ENCODE assay signal across 8 cellular contexts in genomic region chr3:141050913-141051632, GRCh38. TPM values are rescaled to one million over a fixed set of nuclear protein-coding genes. Genes with fewer than 3 reads are reported as not detected.
DNase-seq lines count a peak whose midpoint lies in the region; ATAC-seq and TF ChIP-seq lines count a peak whose summit lies in the region.

Gene SPSB4 (plus strand): TSS chr3:141051347. CDS start chr3:141066105, 14,758 bp downstream.

- no peaks in the 10 kb centered on the region for H3K9me3 Mint-ChIP-seq in stimulated activated effector memory CD8-positive, alpha-beta T cell treated with anti-CD3 and anti-CD28 coated beads, Interleukin-12 subunit alpha, Interleukin-12 subunit beta, amount 100 ng/mL, for 72 hours

- peaks cover 11% of the 10 kb centered on the region for H3K4me1 ChIP-seq in A673 (ENCODE audit: insufficient read depth, low read length, poor library complexity, severe bottlenecking)

- no TSS peak for BruUV-seq in A673 (replicated peaks; lab: Mats Ljungman, UMichigan)

- peaks cover 17% of the 10 kb centered on the region for H3K4me1 Mint-ChIP-seq in stimulated activated effector memory CD8-positive, alpha-beta T cell treated with anti-CD3 and anti-CD28 coated beads, Interleukin-12 subunit alpha, Interleukin-12 subunit beta, amount 100 ng/mL, for 72 hours

- H3K27me3 ChIP-seq in A673 (replicated peaks; ENCODE audit: insufficient read depth, low read depth, low read length, poor library complexity), result peaks cover 72% of the 10 kb centered on the region

- no peaks in the 10 kb centered on the region for H3K36me3 ChIP-seq in A673 (ENCODE audit: insufficient read depth, low read length, poor library complexity, severe bottlenecking)

- in situ Hi-C loops in GM13977 (cut with MboI; ENCODE audit: low pct_unique_long_range_greater_than_20kb, low sequenced_read_pairs, unreplicated experiment), result no loop called here
- in situ Hi-C loops in astrocyte of the cerebellum (cut with HindIII; ENCODE audit: low sequenced_read_pairs), result no loop called here

- CTCF ChIA-PET in A673 (lab: Charles Lee), result interaction anchor here (0.8 to 0.9 kb wide), 2 partner anchors 44 to 141 kb away, joined by 3 to 5 read pairs; no protein-coding TSS in a partner anchor

- no peak within 1 kb of the TSS for H3K27ac ChIP-seq in A673 (ENCODE audit: low read depth, low read length, poor library complexity, severe bottlenecking)

- intact Hi-C loops in A673 (cut with micrococcal nuclease; ENCODE audit: unreplicated experiment), result loop anchor here (1.0 kb wide), 1 partner anchor 55 kb away; no protein-coding TSS in a partner anchor

- H3K27ac Mint-ChIP-seq in stimulated activated effector memory CD8-positive, alpha-beta T cell treated with anti-CD3 and anti-CD28 coated beads, Interleukin-12 subunit alpha, Interleukin-12 subunit beta, amount 100 ng/mL, for 72 hours, result no peak within 1 kb of the TSS

- H3K36me3 Mint-ChIP-seq in stimulated activated effector memory CD8-positive, alpha-beta T cell treated with anti-CD3 and anti-CD28 coated beads, Interleukin-12 subunit alpha, Interleukin-12 subunit beta, amount 100 ng/mL, for 72 hours, result no peaks in the 10 kb centered on the region

- H3K4me3 Mint-ChIP-seq in stimulated activated effector memory CD8-positive, alpha-beta T cell treated with anti-CD3 and anti-CD28 coated beads, Interleukin-12 subunit alpha, Interleukin-12 subunit beta, amount 100 ng/mL, for 72 hours, result peak within 1 kb of the TSS; percentile 55

- H3K9me3 ChIP-seq in A673 (ENCODE audit: low read depth, low read length, poor library complexity, severe bottlenecking), result no peaks in the 10 kb centered on the region

- POLR2A ChIA-PET in A673 (lab: Charles Lee; ENCODE audit: low non-redundant PET), result no interaction called here

- DNase-seq in A673 (ENCODE audit: low spot score), result peak; percentile 79
- DNase-seq in GM13977 (ENCODE audit: low spot score), result peak; percentile 48
- DNase-seq in NCI-H524 (lab: John Stamatoyannopoulos, UW), result peak; percentile 84 to 92
- no peak for DNase-seq in astrocyte of the cerebellum (ENCODE audit: low read depth)
- DNase-seq in iPS-NIHi7 (ENCODE audit: extremely low spot score), result peak; percentile 97
- peak in 1 of 2 donors; percentile 56 for DNase-seq in stimulated activated effector memory CD8-positive, alpha-beta T cell treated with anti-CD3 and anti-CD28 coated beads, Interleukin-12 subunit alpha, Interleukin-12 subunit beta, amount 100 ng/mL, for 72 hours (ENCODE audit: low spot score in 2 of 2)
- no peak for DNase-seq in middle frontal gyrus (ENCODE audit: extremely low spot score, low spot score)

- ATAC-seq in stimulated activated effector memory CD8-positive, alpha-beta T cell treated with anti-CD3 and anti-CD28 coated beads, Interleukin-12 subunit alpha, Interleukin-12 subunit beta, amount 100 ng/mL, for 72 hours, result peak; percentile 27
- no peak for ATAC-seq in HG03432 (IDR thresholded peaks at IDR 0.05; ENCODE audit: unreplicated experiment)

- TF ChIP-seq CTCF in A673 (conservative IDR thresholded peaks at IDR 0.05; ENCODE audit: low read depth, low read length) (peak; percentile 40), GM13977 (IDR thresholded peaks at IDR 0.05; ENCODE audit: extremely low read depth, insufficient read depth, missing control alignments) (peak; percentile 10), astrocyte of the cerebellum (IDR thresholded peaks at IDR 0.05; ENCODE audit: low read depth, low read length, missing control alignments) (no peak)

- H3K4me3 ChIP-seq in A673 (ENCODE audit: low read depth, low read length, poor library complexity, severe bottlenecking), result peak within 1 kb of the TSS; percentile 45
- H3K4me3 ChIP-seq in astrocyte of the cerebellum (ENCODE audit: low read depth, low read length), result peak within 1 kb of the TSS; percentile 38

RNA-seq across cellular contexts. Expression of gene SPSB4, which starts in this region (rescaled TPM):
- total RNA-seq in A673 (2021), result 0.39 and 0.66 TPM in 2 replicates

Comparison
In these comparisons a context has a peak if more than half of its experiments do, and no peak if none do; other contexts are left out.
1. Peak in DNase-seq and H3K4me3 ChIP-seq in A673; RNA of the gene not detected or under 1 TPM.
2. DNase-seq: peak in GM13977 (single experiment), NCI-H524 (2 of 2) and iPS-NIHi7 (single experiment); none in astrocyte of the cerebellum (single experiment) and middle frontal gyrus (single experiment).